ENCODE assay signal across 10 cellular contexts in genomic region chr4:40626183-40626990, GRCh38. TPM values are rescaled to one million over a fixed set of nuclear protein-coding genes. Genes with fewer than 3 reads are reported as not detected.
DNase-seq lines count a peak whose midpoint lies in the region; ATAC-seq and TF ChIP-seq lines count a peak whose summit lies in the region.
"Had no signal": no experiment of that assay in that cellular context is flagged by ENCODE, and none has a peak within 500 bp of the region (broad histone marks: within the 10 kb centered on the region; RNA-seq: fewer than 3 reads in every experiment).

No MANE protein-coding gene starts in this region.

- H3K9me3 ChIP-seq in left ventricle myocardium inferior (replicated peaks) (no peaks in the 10 kb centered on the region), right cardiac atrium (ENCODE audit: control insufficient read depth, low read length) (no peaks in the 10 kb centered on the region), upper lobe of right lung (no peaks in the 10 kb centered on the region)

- no peaks in the 10 kb centered on the region for H3K36me3 Mint-ChIP-seq in activated CD4-positive, alpha-beta memory T cell treated with anti-CD3 and anti-CD28 coated beads for 36 hours
- H3K36me3 Mint-ChIP-seq: CD4-positive, CD25-positive, alpha-beta regulatory T cell had no signal

- no peaks in the 10 kb centered on the region for H3K36me3 ChIP-seq in left ventricle myocardium inferior
- H3K36me3 ChIP-seq in upper lobe of right lung = peaks cover 4% of the 10 kb centered on the region

- H3K4me3 ChIP-seq in left ventricle myocardium inferior (peak overlapping the region; percentile 12), right cardiac atrium (ENCODE audit: low read length) (no peak overlapping the region), upper lobe of right lung (peak overlapping the region; percentile 67)

- H3K27me3 ChIP-seq in left ventricle myocardium inferior (ENCODE audit: low read depth) = peaks cover 87% of the 10 kb centered on the region
- H3K27me3 ChIP-seq in right cardiac atrium (ENCODE audit: control insufficient read depth, insufficient read depth) = no peaks in the 10 kb centered on the region
- H3K27me3 ChIP-seq in upper lobe of right lung = no peaks in the 10 kb centered on the region

- no peaks in the 10 kb centered on the region for H3K9me3 Mint-ChIP-seq in activated CD4-positive, alpha-beta memory T cell treated with anti-CD3 and anti-CD28 coated beads for 36 hours

- no peak for TF ChIP-seq CTCF in left ventricle myocardium inferior (IDR thresholded peaks at IDR 0.05; ENCODE audit: borderline replicate concordance)
- no peak for TF ChIP-seq CTCF in upper lobe of right lung (IDR thresholded peaks at IDR 0.05)
- TF ChIP-seq CTCF in GM13976 (IDR thresholded peaks at IDR 0.05; ENCODE audit: borderline replicate concordance, control extremely low read depth, extremely low read depth, insufficient read depth, missing control alignments) = no peak

- DNase-seq in left ventricle myocardium inferior (no peak), right cardiac atrium (no peak), iris pigment epithelial cell (ENCODE audit: low read depth) (peak; percentile 50), upper lobe of right lung (no peak), GM13976 (ENCODE audit: low spot score) (no peak), iPS-NIHi7 (ENCODE audit: extremely low spot score) (no peak), LoVo (ENCODE audit: low spot score) (no peak)
- DNase-seq in activated CD4-positive, alpha-beta memory T cell treated with anti-CD3 and anti-CD28 coated beads for 36 hours = peak; percentile 31
- DNase-seq: CD4-positive, CD25-positive, alpha-beta regulatory T cell had no signal

- H3K27ac Mint-ChIP-seq in activated CD4-positive, alpha-beta memory T cell treated with anti-CD3 and anti-CD28 coated beads for 36 hours = peak overlapping the region; percentile 50
- H3K27ac Mint-ChIP-seq: CD4-positive, CD25-positive, alpha-beta regulatory T cell had no signal

- 45% methylated on average over 10 of the region's 10 CpGs for WGBS in right cardiac atrium

- CTCF ChIA-PET in activated CD4-positive, alpha-beta memory T cell treated with anti-CD3 and anti-CD28 coated beads for 36 hours (lab: Charles Lee) = interaction anchor here (1.1 kb wide), 1 partner anchor 47 kb away, joined by 4 read pairs; no protein-coding TSS in a partner anchor

- H3K4me1 ChIP-seq in left ventricle myocardium inferior (peaks cover 12% of the 10 kb centered on the region), right cardiac atrium (ENCODE audit: control insufficient read depth, insufficient read depth, low read length) (no peaks in the 10 kb centered on the region), upper lobe of right lung (peaks cover 14% of the 10 kb centered on the region)

- POLR2A ChIA-PET in activated CD4-positive, alpha-beta memory T cell treated with anti-CD3 and anti-CD28 coated beads for 36 hours (lab: Charles Lee) = interaction anchor here (1.0 kb wide), 1 partner anchor 47 kb away, joined by 4 read pairs; no protein-coding TSS in a partner anchor

- H3K27ac ChIP-seq in left ventricle myocardium inferior (replicated peaks) (no peak overlapping the region), right cardiac atrium (ENCODE audit: low read length) (no peak overlapping the region), upper lobe of right lung (no peak overlapping the region)
- H3K27ac ChIP-seq: RWPE1 had no signal

- intact Hi-C loops in left ventricle myocardium inferior (cut with micrococcal nuclease) = no loop called here
- intact Hi-C loops in right cardiac atrium (cut with DNase I) = no loop called here
- intact Hi-C loops in activated CD4-positive, alpha-beta memory T cell treated with anti-CD3 and anti-CD28 coated beads for 36 hours (cut with micrococcal nuclease) = loop anchor here (5.0 kb wide), 2 partner anchors 76 to 91 kb away; no protein-coding TSS in a partner anchor
- intact Hi-C loops in upper lobe of right lung (cut with DNase I) = no loop called here

- in situ Hi-C loops in GM13976 (cut with MboI; ENCODE audit: low sequenced_read_pairs, unreplicated experiment) = no loop called here

- peaks cover 43% of the 10 kb centered on the region for H3K4me1 Mint-ChIP-seq in activated CD4-positive, alpha-beta memory T cell treated with anti-CD3 and anti-CD28 coated beads for 36 hours (ENCODE audit: low read depth)

- peak overlapping the region; percentile 33 for H3K4me3 Mint-ChIP-seq in activated CD4-positive, alpha-beta memory T cell treated with anti-CD3 and anti-CD28 coated beads for 36 hours
- H3K4me3 Mint-ChIP-seq: CD4-positive, CD25-positive, alpha-beta regulatory T cell had no signal

- peaks cover 52% of the 10 kb centered on the region for H3K27me3 Mint-ChIP-seq in activated CD4-positive, alpha-beta memory T cell treated with anti-CD3 and anti-CD28 coated beads for 36 hours

- ATAC-seq in right cardiac atrium = no peak
- no peak for ATAC-seq in upper lobe of right lung

RNA-seq across cellular contexts. Expression of gene RBM47, which starts 3.3 kb away (rescaled TPM):
- 2.7 TPM for total RNA-seq in left ventricle myocardium inferior
- total RNA-seq in right cardiac atrium = 1 to 10 TPM; 3.4 to 8.2 (median 4.8) TPM
- 0.97 TPM for polyA plus RNA-seq in right cardiac atrium
- 1 to 10 TPM; 1.7 to 2.6 TPM for total RNA-seq in activated CD4-positive, alpha-beta memory T cell treated with anti-CD3 and anti-CD28 coated beads for 36 hours
- 105 TPM for total RNA-seq in upper lobe of right lung

Comparison
In these comparisons a context has a peak if more than half of its experiments do, and no peak if none do; other contexts are left out.
1. DNase-seq: peak in activated CD4-positive, alpha-beta memory T cell treated with anti-CD3 and anti-CD28 coated beads for 36 hours (single experiment) and iris pigment epithelial cell (single experiment); none in left ventricle myocardium inferior (single experiment), right cardiac atrium (0 of 3), upper lobe of right lung (single experiment), GM13976 (single experiment), iPS-NIHi7 (single experiment) and LoVo (single experiment).
2. RNA of gene RBM47, which starts 3.3 kb away (total RNA-seq): 105 TPM in upper lobe of right lung (single experiment); 3.4 to 8.2 TPM in right cardiac atrium, 2.7 TPM in left ventricle myocardium inferior (single experiment) and 1.7 to 2.6 TPM in activated CD4-positive, alpha-beta memory T cell treated with anti-CD3 and anti-CD28 coated beads for 36 hours; every median in the first group is over 10 times any median in the second.